Comparison of ENCODE assay signal across 1 cellular context in the genomic region with DNA sequence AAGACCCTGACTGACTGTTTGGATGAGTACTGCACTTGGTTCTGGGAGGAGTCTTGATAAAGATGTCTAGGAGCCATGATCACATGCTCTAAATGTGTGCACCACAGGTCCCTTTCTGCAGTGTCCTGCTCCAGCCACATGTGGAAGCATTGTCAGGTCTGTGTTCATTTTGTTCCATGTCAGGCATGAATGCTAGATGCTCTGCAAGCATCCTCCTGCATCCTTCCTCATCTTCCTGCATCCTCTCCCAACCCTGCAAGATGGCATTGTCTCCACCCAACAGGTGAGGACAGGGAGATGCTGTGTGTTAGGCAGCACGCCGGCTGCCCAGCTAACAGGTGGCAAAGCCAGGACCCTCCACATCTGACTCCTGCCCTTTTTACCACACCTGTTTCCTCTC.
TF ChIP-seq lines count a peak whose summit lies in the region.

No MANE protein-coding gene starts in this region.

TF ChIP-seq in H1, 55 proteins besides CTCF, POLR2A, EP300 and RAD21 (continued from another document):
- TF ChIP-seq, protein P1, sequence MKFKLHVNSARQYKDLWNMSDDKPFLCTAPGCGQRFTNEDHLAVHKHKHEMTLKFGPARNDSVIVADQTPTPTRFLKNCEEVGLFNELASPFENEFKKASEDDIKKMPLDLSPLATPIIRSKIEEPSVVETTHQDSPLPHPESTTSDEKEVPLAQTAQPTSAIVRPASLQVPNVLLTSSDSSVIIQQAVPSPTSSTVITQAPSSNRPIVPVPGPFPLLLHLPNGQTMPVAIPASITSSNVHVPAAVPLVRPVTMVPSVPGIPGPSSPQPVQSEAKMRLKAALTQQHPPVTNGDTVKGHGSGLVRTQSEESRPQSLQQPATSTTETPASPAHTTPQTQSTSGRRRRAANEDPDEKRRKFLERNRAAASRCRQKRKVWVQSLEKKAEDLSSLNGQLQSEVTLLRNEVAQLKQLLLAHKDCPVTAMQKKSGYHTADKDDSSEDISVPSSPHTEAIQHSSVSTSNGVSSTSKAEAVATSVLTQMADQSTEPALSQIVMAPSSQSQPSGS (IDR thresholded peaks at IDR 0.05; ENCODE audit: low read length), result no peak
- TF ChIP-seq HDAC2 (IDR thresholded peaks at IDR 0.05; ENCODE audit: borderline replicate concordance in 1 of 2, low read depth in 2 of 2, low read length in 2 of 2) (no peak), SRF (IDR thresholded peaks at IDR 0.05; ENCODE audit: low read depth, low read length) (no peak), RNF2 (IDR thresholded peaks at IDR 0.05; ENCODE audit: borderline replicate concordance, low read depth, low read length, missing control alignments, poor library complexity, severe bottlenecking) (no peak), TBP (IDR thresholded peaks at IDR 0.05; ENCODE audit: low read depth, low read length) (no peak), TCF12 (IDR thresholded peaks at IDR 0.05; ENCODE audit: low read depth, low read length) (no peak), SUZ12 (IDR thresholded peaks at IDR 0.05; ENCODE audit: low read length) (no peak), SIX5 (IDR thresholded peaks at IDR 0.05; ENCODE audit: low read depth, low read length) (no peak)
